ENCODE assay signal across 19 cellular contexts in the genomic region with DNA sequence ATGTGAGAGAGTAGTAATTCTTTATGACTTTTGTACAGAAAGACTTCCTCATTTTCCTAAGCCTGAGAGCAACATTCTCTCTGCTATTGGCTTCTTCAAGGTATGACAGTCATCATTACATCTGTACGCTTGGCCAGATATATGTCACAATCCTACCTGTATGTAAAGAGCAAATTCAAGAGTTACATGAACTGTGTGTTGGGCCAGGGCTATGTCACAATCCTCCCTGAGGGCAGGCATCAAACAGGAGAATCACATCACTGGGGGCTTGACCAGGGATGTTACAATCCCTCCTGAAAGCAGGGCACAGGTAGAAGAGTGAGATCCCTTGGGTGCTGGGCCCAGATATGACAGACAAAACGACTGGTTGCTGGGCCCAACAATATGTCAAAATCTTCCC. TPM values are rescaled to one million over a fixed set of nuclear protein-coding genes. Genes with fewer than 3 reads are reported as not detected.
DNase-seq lines count a peak whose midpoint lies in the region; ATAC-seq lines count a peak whose summit lies in the region.
"Had no signal": no experiment of that assay in that cellular context is flagged by ENCODE, and none has a peak within 500 bp of the region (broad histone marks: within the 10 kb centered on the region; RNA-seq: fewer than 3 reads in every experiment).

No MANE protein-coding gene starts in this region.

- H4K8ac ChIP-seq in trophoblast cell (ENCODE audit: low read depth, low read length), result no peak overlapping the region

- WGBS in trophoblast cell (ENCODE audit: extremely low coverage, insufficient coverage, insufficient read length), result no CpG with 5 or more reads among the region's 2 CpGs

- H4K12ac ChIP-seq in trophoblast cell (ENCODE audit: low read depth, low read length), result no peak overlapping the region

- peak; percentile 3 for DNase-seq in activated effector memory CD4-positive, alpha-beta T cell treated with anti-CD3 and anti-CD28 coated beads, Interleukin-2, amount 50 U/mL, for 16 hours
- no peak for DNase-seq in activated effector memory CD4-positive, alpha-beta T cell treated with Interleukin-2 at 50 U/mL for 16 hours
- DNase-seq in T-helper 17 cell, result no peak
- DNase-seq in trophoblast cell, result peak; percentile 62 to 76
- DNase-seq in amygdala (lab: John Stamatoyannopoulos, UW), result no peak
- no peak for DNase-seq in cardiac septum (ENCODE audit: low spot score)
- DNase-seq: AML-193; Caco-2; Calu3; CD4-positive, alpha-beta T cell; CD8-positive, alpha-beta T cell; DMS79 treated with DMSO at 0.1 percent for 48 hours; GF-D8 had no signal

- ATAC-seq in T-helper 17 cell, result no peak
- ATAC-seq: A549; CD8-positive, alpha-beta T cell had no signal

- H3K27me3 Mint-ChIP-seq in IgD-negative memory B cell (no peaks in the 10 kb centered on the region), T-helper 17 cell (no peaks in the 10 kb centered on the region)
- H3K27me3 Mint-ChIP-seq: B cell; CD4-positive, alpha-beta T cell had no signal

- H3K23ac ChIP-seq in trophoblast cell (ENCODE audit: low read length), result no peak overlapping the region

- H3K14ac ChIP-seq in trophoblast cell (ENCODE audit: low read length), result no peak overlapping the region

- no peak overlapping the region for H2BK120ac ChIP-seq in trophoblast cell (ENCODE audit: insufficient read depth, low read length, poor library complexity)

- H3K4me1 Mint-ChIP-seq in IgD-negative memory B cell (peaks cover 0 to 5% (median 0%) of the 10 kb centered on the region in 3 donors), T-helper 17 cell (no peaks in the 10 kb centered on the region)
- H3K4me1 Mint-ChIP-seq: B cell had no signal

- peaks cover 9 to 47% of the 10 kb centered on the region in 2 experiments for H3K36me3 ChIP-seq in trophoblast cell (ENCODE audit: control insufficient read depth in 1 of 2, insufficient read depth in 2 of 2, low read length in 2 of 2)

- no peaks in the 10 kb centered on the region for H3K79me1 ChIP-seq in trophoblast cell (ENCODE audit: low read length)

- no peak overlapping the region for H3K4me3 ChIP-seq in trophoblast cell (ENCODE audit: low read depth, low read length)
- H3K4me3 ChIP-seq: A549; BLaER1 treated with 17β-estradiol and CSF1 and Interleukin-3, amounts not matched to agents 10 nM and 100 nM had no signal

- no peak overlapping the region for H4K91ac ChIP-seq in trophoblast cell (ENCODE audit: low read depth, low read length)

- H3K27me3 ChIP-seq in trophoblast cell (ENCODE audit: insufficient read depth, low read length), result no peaks in the 10 kb centered on the region
- H3K27me3 ChIP-seq: BLaER1 treated with 17β-estradiol and CSF1 and Interleukin-3, amounts not matched to agents 10 nM and 100 nM had no signal

- no peaks in the 10 kb centered on the region for H3K9me3 ChIP-seq in T-helper 17 cell (ENCODE audit: control insufficient read depth, low read length, poor library complexity, severe bottlenecking)
- H3K9me3 ChIP-seq in trophoblast cell (ENCODE audit: insufficient read depth, low read depth, low read length), result no peaks in the 10 kb centered on the region
- H3K9me3 ChIP-seq: BLaER1 treated with 17β-estradiol and CSF1 and Interleukin-3, amounts not matched to agents 10 nM and 100 nM; Caco-2 had no signal

- H3K27ac ChIP-seq in trophoblast cell (ENCODE audit: low read depth, low read length), result no peak overlapping the region
- H3K27ac ChIP-seq: 22Rv1; A549; BLaER1 treated with 17β-estradiol and CSF1 and Interleukin-3, amounts not matched to agents 10 nM and 100 nM; C4-2B had no signal

- no peak overlapping the region for H3K4me2 ChIP-seq in trophoblast cell (ENCODE audit: low read length)
- H3K4me2 ChIP-seq: A549; BLaER1 treated with 17β-estradiol and CSF1 and Interleukin-3, amounts not matched to agents 10 nM and 100 nM had no signal

- intact Hi-C loops in cardiac septum (cut with DNase I), result no loop called here

- peaks cover 17% of the 10 kb centered on the region for H3K36me3 Mint-ChIP-seq in IgD-negative memory B cell
- peaks cover 4% of the 10 kb centered on the region for H3K36me3 Mint-ChIP-seq in T-helper 17 cell (ENCODE audit: low read depth)

- H3K4me3 Mint-ChIP-seq in IgD-negative memory B cell (no peak overlapping the region), T-helper 17 cell (no peak overlapping the region)
- H3K4me3 Mint-ChIP-seq: B cell; CD4-positive, alpha-beta T cell; CD8-positive, alpha-beta T cell had no signal

- H3K79me2 ChIP-seq in trophoblast cell (ENCODE audit: control insufficient read depth, insufficient read depth, low read length, poor library complexity), result no peaks in the 10 kb centered on the region

- H2BK5ac ChIP-seq in trophoblast cell (ENCODE audit: low read depth, low read length, poor library complexity), result no peak overlapping the region

- H3K4me1 ChIP-seq in trophoblast cell (ENCODE audit: control insufficient read depth in 1 of 2, insufficient read depth in 2 of 2, low read length in 2 of 2), result no peaks in the 10 kb centered on the region
- H3K4me1 ChIP-seq: A549, Caco-2 had no signal

- no peak overlapping the region for H2BK12ac ChIP-seq in trophoblast cell (ENCODE audit: low read length)

- no peak overlapping the region for H2AK5ac ChIP-seq in trophoblast cell (ENCODE audit: low read length)

- no peak overlapping the region for H3K4ac ChIP-seq in trophoblast cell (ENCODE audit: low read depth, low read length)

- H3K27ac Mint-ChIP-seq in IgD-negative memory B cell (peak overlapping the region in 2 of 3 donors; percentile 16 to 55), T-helper 17 cell (peak overlapping the region; percentile 49)
- H3K27ac Mint-ChIP-seq: B cell; CD4-positive, alpha-beta T cell; CD8-positive, alpha-beta T cell had no signal

- H3K9ac ChIP-seq in trophoblast cell (ENCODE audit: low read length), result no peak overlapping the region
- H3K9ac ChIP-seq: BLaER1 treated with 17β-estradiol and CSF1 and Interleukin-3, amounts not matched to agents 10 nM and 100 nM had no signal

- H3K9me3 Mint-ChIP-seq in IgD-negative memory B cell, result peaks cover 0 to 3% (median 0%) of the 10 kb centered on the region in 3 donors
- H3K9me3 Mint-ChIP-seq: CD4-positive, alpha-beta T cell; CD8-positive, alpha-beta T cell had no signal

- H2AFZ ChIP-seq in trophoblast cell (ENCODE audit: insufficient read depth, low read length, poor library complexity), result no peak overlapping the region

- H3K18ac ChIP-seq in trophoblast cell (ENCODE audit: low read length), result no peak overlapping the region

RNA-seq across cellular contexts. Expression of gene ZNF724, which starts 9.8 kb away (rescaled TPM):
- 1.8 TPM for polyA plus RNA-seq in IgD-negative memory B cell
- total RNA-seq in T-helper 17 cell (1 to 10 TPM; 2.1 to 3.2 TPM), cardiac septum (0.81 TPM)
- 9.3 and 9.7 TPM in 2 replicates for polyA plus RNA-seq in trophoblast cell (2013)

Comparison
In these comparisons a context has a peak if more than half of its experiments do, and no peak if none do; other contexts are left out.
1. DNase-seq: peak in activated effector memory CD4-positive, alpha-beta T cell treated with anti-CD3 and anti-CD28 coated beads, Interleukin-2, amount 50 U/mL, for 16 hours (single experiment) and trophoblast cell (2 of 2); none in activated effector memory CD4-positive, alpha-beta T cell treated with Interleukin-2 at 50 U/mL for 16 hours (single experiment), T-helper 17 cell (0 of 3), amygdala (0 of 56) and cardiac septum (single experiment).